Comparison of ENCODE assay signal across 12 cellular contexts in the genomic region with DNA sequence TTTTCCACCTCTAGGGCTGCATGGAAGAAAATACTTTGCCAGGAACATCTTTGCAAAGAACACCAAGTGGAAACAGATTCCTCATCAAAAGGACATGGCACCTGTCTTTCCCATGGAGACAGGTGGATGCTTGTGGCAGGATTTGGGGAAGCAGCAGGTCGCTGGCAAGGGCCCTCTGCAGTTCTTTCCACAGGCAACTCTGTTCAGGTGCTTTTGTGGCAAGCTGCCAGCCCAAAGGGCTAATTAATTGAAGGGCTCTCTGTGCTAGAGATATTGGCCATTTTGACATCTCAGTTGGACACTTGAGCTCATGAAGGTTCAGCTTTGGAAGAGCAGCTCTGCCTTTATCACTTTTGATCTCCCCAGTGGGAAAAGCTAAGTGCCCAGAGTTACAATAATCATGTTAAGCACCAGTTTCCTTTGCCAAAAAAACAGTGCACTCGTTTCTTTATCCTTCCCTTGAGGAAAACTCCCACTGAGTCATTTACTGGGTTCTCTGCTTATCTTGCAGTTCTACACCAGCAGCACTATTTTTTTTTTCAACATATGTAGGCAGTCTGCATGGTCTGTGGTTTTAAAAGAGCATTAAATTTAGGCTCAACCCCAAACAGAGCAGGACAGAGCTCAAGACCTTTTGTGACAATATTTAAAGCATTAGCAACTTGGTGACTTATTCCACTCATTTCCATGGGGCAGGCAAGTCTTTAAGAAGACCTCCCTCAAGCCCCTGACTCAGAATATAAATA.
DNase-seq lines count a peak whose midpoint lies in the region; ATAC-seq and TF ChIP-seq lines count a peak whose summit lies in the region.
"Had no signal": no experiment of that assay in that cellular context is flagged by ENCODE, and none has a peak within 500 bp of the region (broad histone marks: within the 10 kb centered on the region; RNA-seq: fewer than 3 reads in every experiment).

No MANE protein-coding gene starts in this region.

- H4K20me1 ChIP-seq in KMS-11 (ENCODE audit: insufficient read depth), result no peaks in the 10 kb centered on the region

- no peaks in the 10 kb centered on the region for H3K79me2 ChIP-seq in KMS-11 (ENCODE audit: insufficient read depth, low read depth)

- H3K36me3 Mint-ChIP-seq in nephron progenitor cell (ENCODE audit: low read depth) (no peaks in the 10 kb centered on the region), endodermal cell (ENCODE audit: low read depth) (no peaks in the 10 kb centered on the region)
- H3K36me3 Mint-ChIP-seq: CD8-positive, alpha-beta T cell had no signal

- no peaks in the 10 kb centered on the region for H3K9me3 Mint-ChIP-seq in nephron progenitor cell
- no peaks in the 10 kb centered on the region for H3K9me3 Mint-ChIP-seq in endodermal cell
- H3K9me3 Mint-ChIP-seq: CD8-positive, alpha-beta T cell; neural crest cell had no signal

- DNase-seq in NCI-H2107 treated with DMSO at 0.1 percent for 48 hours (lab: John Stamatoyannopoulos, UW; ENCODE audit: unreplicated experiment) (peak; percentile 96), OCI-M2 (lab: John Stamatoyannopoulos, UW; ENCODE audit: unreplicated experiment) (peak; percentile 53), nephron progenitor cell (no peak), endodermal cell (no peak)
- DNase-seq: activated CD4-positive, CD25-positive, alpha-beta regulatory T cell treated with anti-CD3 and anti-CD28 coated beads, Interleukin-2, amount 50 U/mL, for 72 hours; NCI-H446 treated with DMSO at 0.1 percent for 48 hours had no signal

- peak overlapping the region; percentile 46 for H3K4me2 ChIP-seq in KMS-11

- H3K36me3 ChIP-seq in KMS-11 (ENCODE audit: insufficient read depth) (no peaks in the 10 kb centered on the region), endodermal cell (ENCODE audit: control insufficient read depth, insufficient read depth, low read length) (no peaks in the 10 kb centered on the region)

- H3K27ac ChIP-seq in KMS-11, result peak overlapping the region; percentile 22; the same call in 1 of the 2 replicates
- no peak overlapping the region for H3K27ac ChIP-seq in endodermal cell (ENCODE audit: low read depth, low read length)

- peak overlapping the region; percentile 19; the same call in 1 of the 2 replicates for H2AFZ ChIP-seq in KMS-11 (ENCODE audit: low read depth)

- H3K27ac Mint-ChIP-seq in nephron progenitor cell (peak overlapping the region; percentile 77), endodermal cell (no peak overlapping the region)
- H3K27ac Mint-ChIP-seq: CD8-positive, alpha-beta T cell had no signal

- no peak overlapping the region for H3K4me3 ChIP-seq in KMS-11 (IDR thresholded peaks at IDR 0.05; ENCODE audit: insufficient read depth, low read depth, low read length)
- no peak overlapping the region for H3K4me3 ChIP-seq in endodermal cell (ENCODE audit: low read length)

- ATAC-seq in HG02840 (IDR thresholded peaks at IDR 0.05; ENCODE audit: low FRiP score, unreplicated experiment), result no peak
- ATAC-seq in HG02610 (IDR thresholded peaks at IDR 0.05; ENCODE audit: unreplicated experiment), result no peak
- ATAC-seq in GM21447 (IDR thresholded peaks at IDR 0.05; ENCODE audit: unreplicated experiment), result no peak
- ATAC-seq: CD8-positive, alpha-beta T cell had no signal

- H3K27me3 ChIP-seq in KMS-11 (ENCODE audit: insufficient read depth, low read depth) (no peaks in the 10 kb centered on the region), endodermal cell (ENCODE audit: control insufficient read depth, insufficient read depth, low read length, poor library complexity, severe bottlenecking) (no peaks in the 10 kb centered on the region)

- H3K9me3 ChIP-seq in endodermal cell (ENCODE audit: control insufficient read depth, low read length), result no peaks in the 10 kb centered on the region

- 75 to 77% methylated on average over 1 to 2 of the region's 2 CpGs for WGBS in endodermal cell (ENCODE audit: insufficient coverage in 1 of 2, insufficient read length in 1 of 2), 2 experiments

- no peak overlapping the region for H3K4me3 Mint-ChIP-seq in nephron progenitor cell
- no peak overlapping the region for H3K4me3 Mint-ChIP-seq in endodermal cell
- H3K4me3 Mint-ChIP-seq: CD8-positive, alpha-beta T cell; neural crest cell had no signal

- H3K4me1 Mint-ChIP-seq in nephron progenitor cell, result peaks cover 23% of the 10 kb centered on the region
- peaks cover 5% of the 10 kb centered on the region for H3K4me1 Mint-ChIP-seq in endodermal cell
- H3K4me1 Mint-ChIP-seq: neural crest cell had no signal

- TF ChIP-seq CTCF in KMS-11 (conservative IDR thresholded peaks at IDR 0.05; ENCODE audit: low read depth, low read length) (no peak), nephron progenitor cell (IDR thresholded peaks at IDR 0.05) (no peak), endodermal cell (conservative IDR thresholded peaks at IDR 0.05) (no peak)

- H3K9ac ChIP-seq in KMS-11 (no peak overlapping the region), endodermal cell (ENCODE audit: extremely low read depth, low read length, poor library complexity, severe bottlenecking) (no peak overlapping the region)

- peaks cover 10% of the 10 kb centered on the region for H3K27me3 Mint-ChIP-seq in nephron progenitor cell (ENCODE audit: low read depth, poor library complexity)
- no peaks in the 10 kb centered on the region for H3K27me3 Mint-ChIP-seq in endodermal cell (ENCODE audit: insufficient read depth)

- H3K4me1 ChIP-seq in KMS-11 (ENCODE audit: low read depth, poor library complexity, severe bottlenecking) (peaks cover 22% of the 10 kb centered on the region), endodermal cell (ENCODE audit: control insufficient read depth, insufficient read depth, low read length) (no peaks in the 10 kb centered on the region)

Comparison
In these comparisons a context has a peak if more than half of its experiments do, and no peak if none do; other contexts are left out.
1. DNase-seq: peak in NCI-H2107 treated with DMSO at 0.1 percent for 48 hours (single experiment) and OCI-M2 (single experiment); none in nephron progenitor cell (single experiment) and endodermal cell (single experiment).